9 cellular contexts compared by ENCODE assay signal in the genomic region with DNA sequence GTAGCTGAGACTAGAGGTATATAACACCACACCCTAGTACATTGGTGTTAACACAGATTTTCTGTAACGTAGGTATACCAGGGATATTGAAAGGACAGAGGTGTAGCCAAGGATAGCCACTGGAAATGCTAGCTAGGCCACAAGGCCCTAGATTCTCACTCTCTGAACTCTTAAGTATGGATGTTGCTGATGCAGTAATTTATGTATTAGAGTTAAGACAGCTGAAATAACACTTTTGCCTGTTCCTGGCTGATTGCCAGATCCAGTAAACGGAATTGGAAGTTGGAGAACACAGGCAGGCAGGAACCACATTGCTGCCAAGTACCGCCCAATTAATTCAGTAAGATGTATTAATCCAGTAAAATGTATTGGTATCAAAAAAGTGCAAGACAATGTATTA. TPM values are rescaled to one million over a fixed set of nuclear protein-coding genes. Genes with fewer than 3 reads are reported as not detected.
DNase-seq lines count a peak whose midpoint lies in the region; ATAC-seq and TF ChIP-seq lines count a peak whose summit lies in the region.
"Had no signal": no experiment of that assay in that cellular context is flagged by ENCODE, and none has a peak within 500 bp of the region (broad histone marks: within the 10 kb centered on the region; RNA-seq: fewer than 3 reads in every experiment).

No MANE protein-coding gene starts in this region.

- H3K4me2 ChIP-seq in GM23338 (peak overlapping the region; percentile 95), skeletal muscle satellite cell (ENCODE audit: low read length) (peak overlapping the region; percentile 88)

- no peaks in the 10 kb centered on the region for H3K9me3 ChIP-seq in SJCRH30 (replicated peaks)
- H3K9me3 ChIP-seq in skeletal muscle satellite cell (replicated peaks; ENCODE audit: low read length) = no peaks in the 10 kb centered on the region

- H3K4me3 Mint-ChIP-seq in GM23338 = no peak overlapping the region

- H3K9me3 Mint-ChIP-seq in GM23338 = no peaks in the 10 kb centered on the region

- H3K27ac ChIP-seq in GM23338 (ENCODE audit: low read depth) (no peak overlapping the region), SJCRH30 (no peak overlapping the region)

- peak overlapping the region; percentile 87; the same call in 1 of the 2 replicates for H3K4me3 ChIP-seq in GM23338
- peak overlapping the region; percentile 72 for H3K4me3 ChIP-seq in SJCRH30
- H3K4me3 ChIP-seq in fibroblast of the aortic adventitia (ENCODE audit: low read depth, low read length) = peak overlapping the region; percentile 94
- peak overlapping the region; percentile 98 for H3K4me3 ChIP-seq in skeletal muscle satellite cell (ENCODE audit: low read length)

- no peak for ATAC-seq in GM23338
- no peak for ATAC-seq in GM21619 (IDR thresholded peaks at IDR 0.05; ENCODE audit: unreplicated experiment)
- ATAC-seq in HG03520 (IDR thresholded peaks at IDR 0.05; ENCODE audit: unreplicated experiment) = no peak
- ATAC-seq in GM18511 (IDR thresholded peaks at IDR 0.05; ENCODE audit: unreplicated experiment) = no peak

- H3K36me3 Mint-ChIP-seq in GM23338 (ENCODE audit: low read depth) = peaks cover 8% of the 10 kb centered on the region

- no peak for TF ChIP-seq CTCF in GM23338 (conservative IDR thresholded peaks at IDR 0.05; ENCODE audit: low read depth in 2 of 2)
- TF ChIP-seq CTCF in fibroblast of the aortic adventitia (IDR thresholded peaks at IDR 0.05; ENCODE audit: insufficient read depth, low read length) = no peak

- no peak overlapping the region for H2AFZ ChIP-seq in GM23338

- peak overlapping the region; percentile 99 for H3K9ac ChIP-seq in skeletal muscle satellite cell (ENCODE audit: low read depth, low read length)

- peaks cover 15% of the 10 kb centered on the region for H3K4me1 Mint-ChIP-seq in GM23338

- H3K27me3 ChIP-seq in GM23338 (ENCODE audit: insufficient read depth) (no peaks in the 10 kb centered on the region), SJCRH30 (no peaks in the 10 kb centered on the region), skeletal muscle satellite cell (ENCODE audit: control insufficient read depth, insufficient read depth, low read length) (no peaks in the 10 kb centered on the region)

- peaks cover 5% of the 10 kb centered on the region for H3K27me3 Mint-ChIP-seq in GM23338 (ENCODE audit: insufficient read depth, low read depth, poor library complexity)

- H4K20me1 ChIP-seq in GM23338 (replicated peaks; ENCODE audit: insufficient read depth) = peaks cover 59% of the 10 kb centered on the region

- DNase-seq in GM23338 (ENCODE audit: low spot score) = no peak
- DNase-seq in SJCRH30 = peak; percentile 24 to 61
- peak; percentile 66 for DNase-seq in fibroblast of the aortic adventitia (ENCODE audit: low read depth)
- no peak for DNase-seq in NCI-H345 treated with DMSO at 0.1 percent for 48 hours (lab: John Stamatoyannopoulos, UW; ENCODE audit: unreplicated experiment)
- DNase-seq: NK-92 treated with Interleukin-12 subunit alpha and Interleukin-12 subunit beta, amount 100 ng/mL, for 24 hours had no signal

- H3K36me3 ChIP-seq in GM23338 (ENCODE audit: insufficient read depth) (no peaks in the 10 kb centered on the region), SJCRH30 (peaks cover 13% of the 10 kb centered on the region), skeletal muscle satellite cell (ENCODE audit: insufficient read depth, low read length) (peaks cover 11% of the 10 kb centered on the region)

- H3K4me1 ChIP-seq in GM23338 (ENCODE audit: insufficient read depth) (peaks cover 15% of the 10 kb centered on the region), SJCRH30 (peaks cover 18% of the 10 kb centered on the region), skeletal muscle satellite cell (ENCODE audit: control insufficient read depth, insufficient read depth, low read length) (peaks cover 54% of the 10 kb centered on the region)

- no peak overlapping the region for H3K27ac Mint-ChIP-seq in GM23338

- peaks cover 67% of the 10 kb centered on the region for H3K79me2 ChIP-seq in GM23338 (replicated peaks; ENCODE audit: insufficient read depth)

- no peaks in the 10 kb centered on the region for H3F3A ChIP-seq in GM23338 (replicated peaks; ENCODE audit: low read depth)

- peaks cover 2% of the 10 kb centered on the region; the same call in 1 of the 2 replicates for H3K9me2 ChIP-seq in GM23338 (ENCODE audit: insufficient read depth)

TF ChIP-seq in GM23338, 12 proteins besides CTCF, POLR2A, EP300 and RAD21 (continues in another document):
- TF ChIP-seq, protein P1, sequence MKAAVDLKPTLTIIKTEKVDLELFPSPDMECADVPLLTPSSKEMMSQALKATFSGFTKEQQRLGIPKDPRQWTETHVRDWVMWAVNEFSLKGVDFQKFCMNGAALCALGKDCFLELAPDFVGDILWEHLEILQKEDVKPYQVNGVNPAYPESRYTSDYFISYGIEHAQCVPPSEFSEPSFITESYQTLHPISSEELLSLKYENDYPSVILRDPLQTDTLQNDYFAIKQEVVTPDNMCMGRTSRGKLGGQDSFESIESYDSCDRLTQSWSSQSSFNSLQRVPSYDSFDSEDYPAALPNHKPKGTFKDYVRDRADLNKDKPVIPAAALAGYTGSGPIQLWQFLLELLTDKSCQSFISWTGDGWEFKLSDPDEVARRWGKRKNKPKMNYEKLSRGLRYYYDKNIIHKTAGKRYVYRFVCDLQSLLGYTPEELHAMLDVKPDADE (IDR thresholded peaks at IDR 0.05) = no peak
- TF ChIP-seq STAT1 (IDR thresholded peaks at IDR 0.05; ENCODE audit: unreplicated experiment) (no peak), EZH2phosphoT487 (IDR thresholded peaks at IDR 0.05; ENCODE audit: unreplicated experiment) (no peak), ZNF114 (CRISPR knock-in tag; IDR thresholded peaks at IDR 0.05) (no peak)

RNA-seq across cellular contexts. Expression of a gene that starts 1.8 kb away (rescaled TPM):
- 179 and 180 TPM in 2 replicates for total RNA-seq in GM23338 (2014; rRNA removed; shearing (Covaris generic))
- 113 and 136 TPM in 2 replicates for polyA plus RNA-seq in GM23338 (2016; fragmentation: Nextera tagmentation; extraction: Ambion mirVana)
- total RNA-seq in SJCRH30 (2014; rRNA removed; shearing (Covaris generic)) = 290 and 291 TPM in 2 replicates
- 624 and 625 TPM in 2 replicates for total RNA-seq in fibroblast of the aortic adventitia (ENCODE audit: low replicate concordance)
- total RNA-seq in skeletal muscle satellite cell (2012; rRNA removed) = 536 and 648 TPM in 2 replicates

RNA-seq across cellular contexts. Expression of a gene that starts 34.6 kb away (rescaled TPM):
- not detected in 2 replicates for total RNA-seq in GM23338 (2014; rRNA removed; shearing (Covaris generic))
- 0.50 and 0.80 TPM in 2 replicates for polyA plus RNA-seq in GM23338 (2016; fragmentation: Nextera tagmentation; extraction: Ambion mirVana)
- not detected in 2 replicates for total RNA-seq in SJCRH30 (2014; rRNA removed; shearing (Covaris generic))
- not detected in 2 replicates for total RNA-seq in fibroblast of the aortic adventitia (ENCODE audit: low replicate concordance)
- not detected in 2 replicates for total RNA-seq in skeletal muscle satellite cell (2012; rRNA removed)

RNA-seq across cellular contexts. Expression of a gene that starts 50.8 kb away (rescaled TPM):
- total RNA-seq in GM23338 (2014; rRNA removed; shearing (Covaris generic)) = 39.9 and 55.7 TPM in 2 replicates
- polyA plus RNA-seq in GM23338 (2016; fragmentation: Nextera tagmentation; extraction: Ambion mirVana) = 26.0 and 27.1 TPM in 2 replicates
- total RNA-seq in SJCRH30 (2014; rRNA removed; shearing (Covaris generic)) = 11.8 and 16.5 TPM in 2 replicates
- total RNA-seq in fibroblast of the aortic adventitia (ENCODE audit: low replicate concordance) = 9.9 and 15.7 TPM in 2 replicates
- total RNA-seq in skeletal muscle satellite cell (2012; rRNA removed) = 7.2 and 9.1 TPM in 2 replicates

Comparison
In these comparisons a context has a peak if more than half of its experiments do, and no peak if none do; other contexts are left out.
1. DNase-seq: peak in SJCRH30 (2 of 2) and fibroblast of the aortic adventitia (single experiment); none in GM23338 (single experiment) and NCI-H345 treated with DMSO at 0.1 percent for 48 hours (single experiment).
2. Peak in every context shown above with its lines, with median percentiles within 50 percentile points of each other: H3K4me3 ChIP-seq.